In genomic region chr2:3517948-3518495, GRCh38 we compare ENCODE assay signal across 8 cellular contexts. TPM values are rescaled to one million over a fixed set of nuclear protein-coding genes. Genes with fewer than 3 reads are reported as not detected.
DNase-seq lines count a peak whose midpoint lies in the region; ATAC-seq and TF ChIP-seq lines count a peak whose summit lies in the region.

No MANE protein-coding gene starts in this region.

- H3K4me3 ChIP-seq in adrenal gland (peak overlapping the region in 2 of 4 donors; percentile 80 to 97), right lobe of liver (peak overlapping the region; percentile 88 to 99 (median 95)), tibial nerve (peak overlapping the region; percentile 59 to 94 (median 88))

- no peak for TF ChIP-seq POLR2A in adrenal gland (IDR thresholded peaks at IDR 0.05)
- TF ChIP-seq POLR2A in right lobe of liver (IDR thresholded peaks at IDR 0.05) = no peak
- TF ChIP-seq POLR2A in tibial nerve (IDR thresholded peaks at IDR 0.05) = no peak

- WGBS in adrenal gland, 4 donors = 27 to 32% (median 29%) methylated on average over 3 of the region's 3 CpGs
- 9% methylated on average over 3 of the region's 3 CpGs for WGBS in right lobe of liver (ENCODE audit: insufficient coverage, low coverage, low lambda C conversion rate, missing lambda C conversion rate)
- 28 to 29% methylated on average over 3 of the region's 3 CpGs for WGBS in tibial nerve, 2 donors

- TF ChIP-seq CTCF in adrenal gland (IDR thresholded peaks at IDR 0.05) (no peak), right lobe of liver (IDR thresholded peaks at IDR 0.05) (no peak), tibial nerve (IDR thresholded peaks at IDR 0.05) (no peak)

- H3K27ac Mint-ChIP-seq in activated T-cell treated with anti-CD3 and anti-CD28 coated beads, Interleukin-2, amount 50 U/mL, for 24 hours = peak overlapping the region; percentile 94

- peaks cover 0 to 23% of the 10 kb centered on the region in 2 donors for H3K4me1 ChIP-seq in adrenal gland (replicated peaks in 1 of 2)
- peaks cover 0 to 42% (median 11%) of the 10 kb centered on the region in 4 donors for H3K4me1 ChIP-seq in right lobe of liver
- H3K4me1 ChIP-seq in tibial nerve = peaks cover 0 to 36% (median 16%) of the 10 kb centered on the region in 4 donors

- H3K4me3 Mint-ChIP-seq in activated T-cell treated with anti-CD3 and anti-CD28 coated beads, Interleukin-2, amount 50 U/mL, for 24 hours = peak overlapping the region; percentile 89

- H3K36me3 ChIP-seq in adrenal gland (replicated peaks in 1 of 2) (peaks cover 0 to 8% of the 10 kb centered on the region in 2 donors), right lobe of liver (peaks cover 0 to 13% (median 4%) of the 10 kb centered on the region in 4 donors), tibial nerve (peaks cover 0 to 23% (median 6%) of the 10 kb centered on the region in 3 donors)

- TF ChIP-seq EP300 in tibial nerve (IDR thresholded peaks at IDR 0.05) = no peak

- H3K27me3 Mint-ChIP-seq in activated T-cell treated with anti-CD3 and anti-CD28 coated beads, Interleukin-2, amount 50 U/mL, for 24 hours = no peaks in the 10 kb centered on the region

- no peak for DNase-seq in activated T-cell treated with anti-CD3 and anti-CD28 coated beads, Interleukin-2, amount 50 U/mL, for 24 hours
- DNase-seq in activated T-cell treated with anti-CD3 and anti-CD28 coated beads, Interleukin-2, amount 50 U/mL, for 1 hour = no peak
- DNase-seq in adrenal gland (no peak), right lobe of liver (no peak), tibial nerve (ENCODE audit: low spot score in 2 of 2) (no peak), NK-92 (lab: John Stamatoyannopoulos, UW; ENCODE audit: unreplicated experiment) (no peak), DMS 273 (lab: John Stamatoyannopoulos, UW; ENCODE audit: unreplicated experiment) (no peak)
- no peak for DNase-seq in effector CD4-positive, alpha-beta T cell

- no peaks in the 10 kb centered on the region for H3K9me3 ChIP-seq in adrenal gland (replicated peaks in 1 of 3)
- H3K9me3 ChIP-seq in right lobe of liver = no peaks in the 10 kb centered on the region
- H3K9me3 ChIP-seq in tibial nerve = no peaks in the 10 kb centered on the region

- peaks cover 34% of the 10 kb centered on the region for H3K4me1 Mint-ChIP-seq in activated T-cell treated with anti-CD3 and anti-CD28 coated beads, Interleukin-2, amount 50 U/mL, for 24 hours (ENCODE audit: low read depth)

- peak overlapping the region in 4 of 5 donors; percentile 96 to 98 (median 98) for H3K27ac ChIP-seq in adrenal gland
- peak overlapping the region; percentile 97 to 100 (median 97) for H3K27ac ChIP-seq in right lobe of liver
- peak overlapping the region; percentile 83 to 99 (median 98) for H3K27ac ChIP-seq in tibial nerve

- H3K27me3 ChIP-seq in adrenal gland = no peaks in the 10 kb centered on the region
- H3K27me3 ChIP-seq in right lobe of liver = no peaks in the 10 kb centered on the region
- no peaks in the 10 kb centered on the region for H3K27me3 ChIP-seq in tibial nerve

- peaks cover 48% of the 10 kb centered on the region for H3K36me3 Mint-ChIP-seq in activated T-cell treated with anti-CD3 and anti-CD28 coated beads, Interleukin-2, amount 50 U/mL, for 24 hours (ENCODE audit: low read depth)

- peaks cover 5% of the 10 kb centered on the region for H3K9me3 Mint-ChIP-seq in activated T-cell treated with anti-CD3 and anti-CD28 coated beads, Interleukin-2, amount 50 U/mL, for 24 hours

- peak in 2 of 4 donors; percentile 1 to 2 for ATAC-seq in right lobe of liver

- intact Hi-C loops in adrenal gland (cut with DNase I) (loop anchor here in 1 of 2 donors (5.0 kb wide), 1 partner anchor 54 kb away; no protein-coding TSS in a partner anchor), right lobe of liver (cut with DNase I) (no loop called here)

RNA-seq across cellular contexts. Expression of gene ADI1, which starts 1.3 kb away (rescaled TPM):
- total RNA-seq in adrenal gland (100 to 1,000 TPM in 4 of 8 donors, 10 to 100 TPM in 4; 79.6 to 147 (median 103) TPM), right lobe of liver (100 to 1,000 TPM; 165 to 470 (median 246) TPM), tibial nerve (100 to 1,000 TPM in 3 of 4 donors, 10 to 100 TPM in 1; 51.9 to 112 (median 106) TPM)
- 100 to 1,000 TPM in 1 of 3 donors, 10 to 100 TPM in 2; 50.0 to 160 (median 64.3) TPM for polyA plus RNA-seq in adrenal gland

RNA-seq across cellular contexts. Expression of gene RNASEH1, which starts 40.1 kb away (rescaled TPM):
- total RNA-seq in adrenal gland (10 to 100 TPM in 7 of 8 donors, 1 to 10 TPM in 1; 7.0 to 27.6 (median 17.5) TPM), right lobe of liver (10 to 100 TPM in 3 of 6 experiments, 1 to 10 TPM in 3; 8.3 to 12.2 (median 10.0) TPM), tibial nerve (10 to 100 TPM; 21.6 to 31.0 (median 26.1) TPM)
- polyA plus RNA-seq in adrenal gland = 10 to 100 TPM in 1 of 3 donors, 1 to 10 TPM in 2; 4.5 to 25.6 (median 9.7) TPM

RNA-seq across cellular contexts. Expression of gene RPS7, which starts 57.0 kb away (rescaled TPM):
- 1,000 to 10,000 TPM in 4 of 8 donors, 100 to 1,000 TPM in 4; 815 to 2,720 (median 1,203) TPM for total RNA-seq in adrenal gland
- 1,000 to 10,000 TPM; 1,199 to 2,655 (median 1,714) TPM for polyA plus RNA-seq in adrenal gland
- 1,000 to 10,000 TPM in 2 of 6 experiments, 100 to 1,000 TPM in 4; 366 to 1,499 (median 423) TPM for total RNA-seq in right lobe of liver
- total RNA-seq in tibial nerve = 1,000 to 10,000 TPM; 2,343 to 3,332 (median 3,117) TPM
